15 cellular contexts compared by ENCODE assay signal in genomic region chr2:160576054-160576499, GRCh38.
DNase-seq lines count a peak whose midpoint lies in the region; ATAC-seq and TF ChIP-seq lines count a peak whose summit lies in the region.
"Had no signal": no experiment of that assay in that cellular context is flagged by ENCODE, and none has a peak within 500 bp of the region (broad histone marks: within the 10 kb centered on the region; RNA-seq: fewer than 3 reads in every experiment).

No MANE protein-coding gene starts in this region.

- peak in 7 of 8 donors; percentile 51 to 77 (median 66) for ATAC-seq in heart right ventricle
- ATAC-seq: natural killer cell had no signal

- peak; percentile 13 for DNase-seq in NCI-H1436 (lab: John Stamatoyannopoulos, UW)
- DNase-seq in NCI-H1436 treated with DMSO at 0.1 percent for 48 hours (lab: John Stamatoyannopoulos, UW), result no peak
- peak; percentile 34 for DNase-seq in mammary epithelial cell
- no peak for DNase-seq in heart right ventricle
- no peak for DNase-seq in cerebellar nuclear complex (lab: John Stamatoyannopoulos, UW)
- DNase-seq in SK-N-DZ (ENCODE audit: low spot score), result no peak
- DNase-seq in stimulated activated CD8-positive, alpha-beta memory T cell treated with anti-CD3 and anti-CD28 coated beads, Interleukin-4, amount 100 ng/mL, for 48 hours, result no peak
- DNase-seq: 8988T; activated naive CD4-positive, alpha-beta T cell treated with Interleukin-2 at 50 U/mL for 16 hours; colonic mucosa; natural killer cell; NCI-H1694; SHP77 treated with DMSO at 0.1 percent for 48 hours had no signal

- no peak overlapping the region for H3K9ac ChIP-seq in mammary epithelial cell (ENCODE audit: insufficient read depth, low read length)
- peak overlapping the region in 3 of 5 donors; percentile 16 to 44 (median 23) for H3K9ac ChIP-seq in subcutaneous abdominal adipose tissue (ENCODE audit: low read length in 5 of 5)

- H3K36me3 ChIP-seq in mammary epithelial cell (ENCODE audit: insufficient read depth, low read length) (no peaks in the 10 kb centered on the region), heart right ventricle (no peaks in the 10 kb centered on the region), subcutaneous abdominal adipose tissue (ENCODE audit: control insufficient read depth in 5 of 5, insufficient read depth in 5 of 5, low read length in 5 of 5) (no peaks in the 10 kb centered on the region)
- H3K36me3 ChIP-seq: colonic mucosa, thoracic aorta had no signal

- 40% methylated on average over 1 of the region's 1 CpG for WGBS in mammary epithelial cell (ENCODE audit: low coverage, missing lambda C conversion rate)
- 24 to 38% methylated on average over 1 of the region's 1 CpG for WGBS in heart right ventricle, 2 donors

- no peaks in the 10 kb centered on the region for H4K20me1 ChIP-seq in mammary epithelial cell (ENCODE audit: insufficient read depth, low read length)

- peaks cover 25% of the 10 kb centered on the region for H3K4me1 ChIP-seq in mammary epithelial cell (ENCODE audit: insufficient read depth, low read length)
- peaks cover 0 to 28% (median 12%) of the 10 kb centered on the region in 9 donors for H3K4me1 ChIP-seq in heart right ventricle
- H3K4me1 ChIP-seq in subcutaneous abdominal adipose tissue (ENCODE audit: control insufficient read depth in 5 of 5, insufficient read depth in 5 of 5, low read length in 5 of 5), result peaks cover 0 to 19% (median 11%) of the 10 kb centered on the region in 5 donors
- H3K4me1 ChIP-seq: colonic mucosa had no signal

- H3K4me2 ChIP-seq in mammary epithelial cell (ENCODE audit: insufficient read depth, low read depth, low read length), result peak overlapping the region; percentile 40

- no peaks in the 10 kb centered on the region for H3K9me3 ChIP-seq in mammary epithelial cell (replicated peaks; ENCODE audit: insufficient read depth, low read length)
- peaks cover 0 to 19% (median 3%) of the 10 kb centered on the region in 11 donors for H3K9me3 ChIP-seq in heart right ventricle
- peaks cover 0 to 9% (median 5%) of the 10 kb centered on the region in 5 donors for H3K9me3 ChIP-seq in subcutaneous abdominal adipose tissue (ENCODE audit: control insufficient read depth in 5 of 5, low read length in 5 of 5)
- H3K9me3 ChIP-seq: colonic mucosa, thoracic aorta had no signal

- no TSS peak for BruUV-seq in mammary epithelial cell (replicated peaks; lab: Mats Ljungman, UMichigan)

- no peaks in the 10 kb centered on the region for H3K79me2 ChIP-seq in mammary epithelial cell (ENCODE audit: insufficient read depth, low read length)

- dilution Hi-C loops in mammary epithelial cell (cut with HindIII; ENCODE audit: low sequenced_read_pairs), result no loop called here

- H3K27me3 ChIP-seq in mammary epithelial cell (ENCODE audit: insufficient read depth, low read length), result no peaks in the 10 kb centered on the region
- H3K27me3 ChIP-seq in heart right ventricle, result no peaks in the 10 kb centered on the region
- H3K27me3 ChIP-seq in subcutaneous abdominal adipose tissue (ENCODE audit: control insufficient read depth in 5 of 5, insufficient read depth in 4 of 5, low read length in 5 of 5), result no peaks in the 10 kb centered on the region
- H3K27me3 ChIP-seq: colonic mucosa had no signal

- peak overlapping the region; percentile 63 for H2AFZ ChIP-seq in mammary epithelial cell (ENCODE audit: low read depth, low read length)

- TF ChIP-seq CTCF in mammary epithelial cell (conservative IDR thresholded peaks at IDR 0.05 in 1 of 2, IDR thresholded peaks at IDR 0.05 in 1 of 2; ENCODE audit: extremely low read depth in 1 of 2, insufficient read depth in 1 of 2, low read depth in 1 of 2, low read length in 2 of 2) (no peak), heart right ventricle (IDR thresholded peaks at IDR 0.05) (no peak)

- intact Hi-C loops in mammary epithelial cell (cut with micrococcal nuclease) (no loop called here), heart right ventricle (cut with DNase I) (no loop called here)

- CTCF ChIA-PET in mammary epithelial cell (lab: Charles Lee; ENCODE audit: low non-redundant PET), result no interaction called here

- H3K4me3 ChIP-seq in mammary epithelial cell (replicated peaks in 1 of 3; ENCODE audit: insufficient read depth in 1 of 3, low read depth in 2 of 3, low read length in 3 of 3) (no peak overlapping the region), heart right ventricle (no peak overlapping the region), subcutaneous abdominal adipose tissue (ENCODE audit: low read depth in 1 of 5, low read length in 5 of 5) (peak overlapping the region in 1 of 5 donors; percentile 14)
- H3K4me3 ChIP-seq: colonic mucosa, thoracic aorta had no signal

- in situ Hi-C loops in mammary epithelial cell (cut with MboI; ENCODE audit: low sequenced_read_pairs in 2 of 2), result no loop called here

- peak overlapping the region; percentile 6 for H3K27ac ChIP-seq in mammary epithelial cell (ENCODE audit: insufficient read depth, low read depth, low read length)
- H3K27ac ChIP-seq in heart right ventricle, result peak overlapping the region in 9 of 10 donors; percentile 2 to 58 (median 35)
- H3K27ac ChIP-seq in subcutaneous abdominal adipose tissue (ENCODE audit: low read depth, low read length), result peak overlapping the region; percentile 4
- H3K27ac ChIP-seq: colonic mucosa had no signal

Comparison
In these comparisons a context has a peak if more than half of its experiments do, and no peak if none do; other contexts are left out.
1. DNase-seq: peak in NCI-H1436 (single experiment) and mammary epithelial cell (single experiment); none in NCI-H1436 treated with DMSO at 0.1 percent for 48 hours (single experiment), heart right ventricle (0 of 2), cerebellar nuclear complex (0 of 2), SK-N-DZ (single experiment) and stimulated activated CD8-positive, alpha-beta memory T cell treated with anti-CD3 and anti-CD28 coated beads, Interleukin-4, amount 100 ng/mL, for 48 hours (single experiment).
2. Peak in every context shown above with its lines, with median percentiles within 50 percentile points of each other: H3K27ac ChIP-seq.